8 cellular contexts compared by ENCODE assay signal in genomic region chr1:156858959-156859522, GRCh38. TPM values are rescaled to one million over a fixed set of nuclear protein-coding genes. Genes with fewer than 3 reads are reported as not detected.
DNase-seq lines count a peak whose midpoint lies in the region; ATAC-seq and TF ChIP-seq lines count a peak whose summit lies in the region.

TSS of gene INSRR (minus strand) at chr1:156859117. CDS start at chr1:156858621, 496 bp downstream.

- no peak within 1 kb of the TSS for H4K8ac ChIP-seq in neuronal stem cell (ENCODE audit: low read depth, low read length)

- H3K23ac ChIP-seq in neuronal stem cell (ENCODE audit: low read depth, low read length, poor library complexity): peak within 1 kb of the TSS; percentile 74

- H3K79me1 ChIP-seq in neuronal stem cell (ENCODE audit: low read depth, low read length): no peaks in the 10 kb centered on the region

- H2BK12ac ChIP-seq in neuronal stem cell (ENCODE audit: low read length): no peak within 1 kb of the TSS

- no CpG with 5 or more reads among the region's 39 CpGs for WGBS in neuronal stem cell (ENCODE audit: extremely low coverage in 2 of 2, insufficient read length in 2 of 2, insufficient replicate concordance in 1 of 2), 2 donors

- peak; percentile 52 for DNase-seq in DMS 273 treated with DMSO at 0.1 percent for 48 hours (lab: John Stamatoyannopoulos, UW)
- no peak for DNase-seq in Panc1 (ENCODE audit: low read depth, low spot score)
- DNase-seq in epithelial cell of proximal tubule (ENCODE audit: low read depth): no peak
- DNase-seq in neuronal stem cell (ENCODE audit: low spot score): no peak
- DNase-seq in activated gamma-delta T cell (lab: John Stamatoyannopoulos, UW): no peak
- no peak for DNase-seq in activated CD8-positive, alpha-beta memory T cell treated with anti-CD3 and anti-CD28 coated beads for 24 hours
- DNase-seq in cerebellar nuclear complex (lab: John Stamatoyannopoulos, UW): no peak

- POLR2A ChIA-PET in Panc1 (lab: Charles Lee): interaction anchor here (1.0 to 1.1 kb wide), 2 partner anchors 54 to 131 kb away, joined by 3 to 6 read pairs; partner anchors contain the start of genes ISG20L2 and METTL25B

- H3K36me3 ChIP-seq in Panc1 (ENCODE audit: control insufficient read depth, insufficient read depth, low read length) (no peaks in the 10 kb centered on the region), neuronal stem cell (replicated peaks in 1 of 2; ENCODE audit: control insufficient read depth in 2 of 2, insufficient read depth in 2 of 2, low read length in 2 of 2) (no peaks in the 10 kb centered on the region)

- no peak within 1 kb of the TSS for H2AK5ac ChIP-seq in neuronal stem cell (ENCODE audit: low read depth, low read length)

- H3K14ac ChIP-seq in neuronal stem cell (ENCODE audit: low read length): no peak within 1 kb of the TSS

- in situ Hi-C loops in Panc1 (cut with HindIII; ENCODE audit: low pct_unique_long_range_greater_than_20kb, low sequenced_read_pairs): no loop called here

- H2BK120ac ChIP-seq in neuronal stem cell (ENCODE audit: low read depth, low read length): no peak within 1 kb of the TSS

- peak; percentile 12 for ATAC-seq in Panc1
- no peak for ATAC-seq in HG03460 (IDR thresholded peaks at IDR 0.05; ENCODE audit: unreplicated experiment)

- BruUV-seq in Panc1 (replicated peaks; lab: Mats Ljungman, UMichigan): no TSS peak

- CTCF ChIA-PET in Panc1 (lab: Charles Lee): interaction anchor here (0.7 to 3.0 kb wide), 10 partner anchors 21 to 169 kb away, joined by 3 to 39 read pairs (median 7); partner anchors contain the start of genes ISG20L2, METTL25B and MRPL24

- H3K27ac ChIP-seq in Panc1 (ENCODE audit: low read length): no peak within 1 kb of the TSS
- no peak within 1 kb of the TSS for H3K27ac ChIP-seq in neuronal stem cell (replicated peaks; ENCODE audit: low read length)

- no peaks in the 10 kb centered on the region for H3K9me3 ChIP-seq in Panc1 (ENCODE audit: control insufficient read depth, insufficient read depth, low read depth, low read length)
- H3K9me3 ChIP-seq in neuronal stem cell (replicated peaks in 1 of 2; ENCODE audit: control insufficient read depth in 2 of 2, insufficient read depth in 1 of 2, low read depth in 1 of 2, low read length in 2 of 2): no peaks in the 10 kb centered on the region

- H3K4me1 ChIP-seq in Panc1 (ENCODE audit: control insufficient read depth, insufficient read depth, low read length): peaks cover 13% of the 10 kb centered on the region
- H3K4me1 ChIP-seq in neuronal stem cell (ENCODE audit: control insufficient read depth in 2 of 2, insufficient read depth in 1 of 2, low read depth in 1 of 2, low read length in 2 of 2): peaks cover 9 to 20% of the 10 kb centered on the region in 2 donors

- peak within 1 kb of the TSS; percentile 90 for H2AFZ ChIP-seq in neuronal stem cell (ENCODE audit: low read length)

- no peak within 1 kb of the TSS for H2BK5ac ChIP-seq in neuronal stem cell (ENCODE audit: low read length)

- intact Hi-C loops in Panc1 (cut with micrococcal nuclease; ENCODE audit: unreplicated experiment): loop anchor here (2.0 to 10.0 kb wide), 2 partner anchors 66 to 132 kb away; partner anchors contain the start of gene LRRC71

- H4K91ac ChIP-seq in neuronal stem cell (ENCODE audit: low read depth, low read length, poor library complexity): no peak within 1 kb of the TSS

- H2BK15ac ChIP-seq in neuronal stem cell (ENCODE audit: low read length): peak within 1 kb of the TSS; percentile 79

- H3K27me3 ChIP-seq in Panc1 (ENCODE audit: control insufficient read depth, insufficient read depth, low read length) (no peaks in the 10 kb centered on the region; the same call in 1 of the 2 replicates), neuronal stem cell (ENCODE audit: control insufficient read depth in 3 of 3, insufficient read depth in 3 of 3, low read depth in 1 of 3, low read length in 3 of 3) (peaks cover 11 to 90% (median 73%) of the 10 kb centered on the region in 3 experiments)

- H3K4me2 ChIP-seq in neuronal stem cell (ENCODE audit: insufficient read depth, low read length, poor library complexity, severe bottlenecking): peak within 1 kb of the TSS; percentile 88

- peak within 1 kb of the TSS; percentile 76 for H3K9ac ChIP-seq in neuronal stem cell (ENCODE audit: low read depth, low read length, poor library complexity)

- no peak within 1 kb of the TSS for H3K4ac ChIP-seq in neuronal stem cell (ENCODE audit: low read length)

- H3K18ac ChIP-seq in neuronal stem cell (ENCODE audit: low read length): peak within 1 kb of the TSS; percentile 89

- H3K4me3 ChIP-seq in Panc1 (ENCODE audit: low read depth in 2 of 2, low read length in 2 of 2) (peak within 1 kb of the TSS; percentile 39 to 65), epithelial cell of proximal tubule (ENCODE audit: low read depth, low read length) (peak within 1 kb of the TSS; percentile 3), neuronal stem cell (ENCODE audit: low read length in 2 of 2) (peak within 1 kb of the TSS; percentile 21 to 69)

- no peak for TF ChIP-seq CTCF in Panc1 (IDR thresholded peaks at IDR 0.05)
- TF ChIP-seq CTCF in epithelial cell of proximal tubule (conservative IDR thresholded peaks at IDR 0.05; ENCODE audit: low read depth, low read length): no peak

RNA-seq across cellular contexts. Expression of gene INSRR, which starts in this region (rescaled TPM):
- total RNA-seq in Panc1 (2021; ENCODE audit: unreplicated experiment) (not detected), epithelial cell of proximal tubule (not detected in 2 replicates)
- not detected for polyA plus RNA-seq in Panc1 (2012; ENCODE audit: insufficient read length)
- polyA plus RNA-seq in neuronal stem cell (2013, experiment 1 of 2): 0.01 TPM
- polyA plus RNA-seq in neuronal stem cell (2013, experiment 2 of 2): 0.01 TPM

Comparison
In these comparisons a context has a peak if more than half of its experiments do, and no peak if none do; other contexts are left out.
1. Peak in ATAC-seq and H3K4me3 ChIP-seq in Panc1; RNA of the gene not detected or under 1 TPM.